Comparison of ENCODE assay signal across 8 cellular contexts in the genomic region with DNA sequence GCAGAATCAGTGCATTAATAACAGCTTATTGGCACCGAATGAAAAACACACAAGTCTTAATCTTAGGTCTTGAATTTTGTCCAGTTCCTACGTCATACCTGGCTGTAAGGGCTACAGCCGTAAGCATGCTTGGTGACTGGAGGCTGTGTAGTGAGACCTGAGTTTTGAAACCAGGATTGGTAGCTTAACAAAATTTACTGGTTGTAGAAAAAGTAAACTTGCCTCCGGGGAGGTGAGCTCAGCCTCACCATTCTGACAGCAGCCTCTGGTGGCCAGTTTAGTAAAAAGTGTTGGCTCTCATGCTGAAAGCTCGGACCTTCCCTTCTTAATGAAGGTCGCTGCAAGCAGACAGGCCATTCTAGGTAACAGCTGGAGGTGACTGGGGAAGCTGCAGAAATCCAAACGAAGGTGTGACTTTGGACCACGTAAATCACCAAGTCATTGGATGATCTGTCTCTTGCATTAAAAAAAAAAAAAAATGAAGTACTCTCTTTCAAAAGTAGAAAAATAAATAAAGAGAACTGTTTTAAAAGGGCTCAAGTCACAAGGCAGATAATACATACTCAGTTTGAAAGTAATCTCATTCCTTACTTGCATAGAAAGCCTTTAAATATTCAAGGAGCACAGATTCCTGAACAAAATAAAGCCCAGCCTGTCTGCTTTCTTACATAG. TPM values are rescaled to one million over a fixed set of nuclear protein-coding genes. Genes with fewer than 3 reads are reported as not detected.
DNase-seq lines count a peak whose midpoint lies in the region; ATAC-seq and TF ChIP-seq lines count a peak whose summit lies in the region.

No MANE protein-coding gene starts in this region.

- TF ChIP-seq CTCF in BJ (IDR thresholded peaks at IDR 0.05; ENCODE audit: insufficient read depth, low read depth, low read length) = peak; percentile 69
- peak; percentile 53 to 66 (median 58) for TF ChIP-seq CTCF in right lobe of liver (IDR thresholded peaks at IDR 0.05)

- H3K4me1 ChIP-seq in right lobe of liver = peaks cover 0 to 46% (median 9%) of the 10 kb centered on the region in 4 donors

- H3K27me3 ChIP-seq in BJ (ENCODE audit: control insufficient read depth, insufficient read depth, low read length) (no peaks in the 10 kb centered on the region), right lobe of liver (no peaks in the 10 kb centered on the region)

- intact Hi-C loops in right lobe of liver (cut with DNase I) = loop anchor here in 1 of 2 donors (10.0 kb wide), 1 partner anchor 53 kb away; no protein-coding TSS in a partner anchor

- peak overlapping the region; percentile 68 to 85 (median 83) for H3K27ac ChIP-seq in right lobe of liver

- CTCF ChIA-PET in BJ (lab: Yijun Ruan, JAX) = interaction anchor here (0.5 to 4.0 kb wide), 20 partner anchors 9 to 414 kb away, joined by 3 to 23 read pairs (median 4); no protein-coding TSS in a partner anchor

- no peak for TF ChIP-seq POLR2A in right lobe of liver (IDR thresholded peaks at IDR 0.05)

- ATAC-seq in right lobe of liver (peak; percentile 83 to 88 (median 86)), HG02642 (IDR thresholded peaks at IDR 0.05; ENCODE audit: poor library complexity, unreplicated experiment) (no peak), GM18511 (IDR thresholded peaks at IDR 0.05; ENCODE audit: unreplicated experiment) (no peak)

- H3K4me3 ChIP-seq in BJ (ENCODE audit: low read depth, low read length) (no peak overlapping the region), right lobe of liver (no peak overlapping the region)

- H3K36me3 ChIP-seq in BJ (ENCODE audit: control insufficient read depth, insufficient read depth, low read length) = no peaks in the 10 kb centered on the region; the same call in 1 of the 2 replicates
- H3K36me3 ChIP-seq in right lobe of liver = no peaks in the 10 kb centered on the region

- no peaks in the 10 kb centered on the region for H3K9me3 ChIP-seq in right lobe of liver

- 21% methylated on average over 6 of the region's 8 CpGs for WGBS in right lobe of liver (ENCODE audit: insufficient coverage, low coverage, low lambda C conversion rate, missing lambda C conversion rate)

- POLR2A ChIA-PET in BJ (lab: Charles Lee) = no interaction called here

- DNase-seq in BJ (ENCODE audit: low read depth) (no peak), LHCN-M2 (ENCODE audit: low read depth) (peak; percentile 19), cerebellum (ENCODE audit: low spot score) (peak; percentile 22), right lobe of liver (peak in 2 of 3 donors; percentile 35 to 64), GM19238 (ENCODE audit: insufficient read length, low spot score) (no peak), NCI-H774 (lab: John Stamatoyannopoulos, UW) (no peak)

RNA-seq across cellular contexts. Expression of gene HLCS, which starts 48.8 kb away (rescaled TPM):
- polyA plus RNA-seq in BJ (2011; rRNA removed) = 16.9 and 23.3 TPM in 2 replicates
- polyA minus RNA-seq in BJ (2011; rRNA and poly(A)+ RNA removed) = 16.0 and 17.3 TPM in 2 replicates
- total RNA-seq in LHCN-M2 (2014; rRNA removed) (30.9 and 34.0 TPM in 2 replicates), cerebellum (21.2 TPM), right lobe of liver (10 to 100 TPM; 12.6 to 19.1 (median 16.0) TPM)
- polyA plus RNA-seq in LHCN-M2 (2012) = 14.3 TPM

Comparison
In these comparisons a context has a peak if more than half of its experiments do, and no peak if none do; other contexts are left out.
1. DNase-seq: peak in LHCN-M2 (single experiment), cerebellum (single experiment) and right lobe of liver (2 of 3); none in BJ (single experiment), GM19238 (single experiment) and NCI-H774 (single experiment).
2. ATAC-seq: peak in right lobe of liver (4 of 4); none in HG02642 (single experiment) and GM18511 (single experiment).